Comparison of ENCODE assay signal across 10 cellular contexts in genomic region chr2:43136011-43136799, GRCh38.
A peak's percentile ranks its signal among the peaks of the same experiment; 100 is the strongest.
DNase-seq lines count a peak whose midpoint lies in the region; ATAC-seq and TF ChIP-seq lines count a peak whose summit lies in the region.
"Had no signal": no experiment of that assay in that cellular context is flagged by ENCODE, and none has a peak within 500 bp of the region (broad histone marks: within the 10 kb centered on the region; RNA-seq: fewer than 3 reads in every experiment).

No MANE protein-coding gene starts in this region.

- no peaks in the 10 kb centered on the region for H3K79me2 ChIP-seq in mammary epithelial cell (ENCODE audit: insufficient read depth, low read length)

- ATAC-seq in WTC11 (no peak), left lung (no peak), GM18909 (IDR thresholded peaks at IDR 0.05; ENCODE audit: poor library complexity, unreplicated experiment) (no peak)

- H3K9me3 Mint-ChIP-seq in MCF 10A (ENCODE audit: unreplicated experiment) (no peaks in the 10 kb centered on the region), WTC11 (no peaks in the 10 kb centered on the region), type B pancreatic cell (no peaks in the 10 kb centered on the region)

- BruUV-seq in MCF 10A (replicated peaks; lab: Mats Ljungman, UMichigan) (no TSS peak), mammary epithelial cell (replicated peaks; lab: Mats Ljungman, UMichigan) (no TSS peak)

- H4K20me1 ChIP-seq in mammary epithelial cell (ENCODE audit: insufficient read depth, low read length): no peaks in the 10 kb centered on the region

- DNase-seq in MCF 10A (ENCODE audit: unreplicated experiment) (no peak), mammary epithelial cell (no peak), WTC11 (ENCODE audit: low spot score) (no peak), left lung (peak in 1 of 2 donors; percentile 61), type B pancreatic cell (ENCODE audit: extremely low spot score, unreplicated experiment) (no peak), NK-92 (lab: John Stamatoyannopoulos, UW; ENCODE audit: unreplicated experiment) (no peak), NCI-H1105 treated with DMSO at 0.1 percent for 48 hours (lab: John Stamatoyannopoulos, UW) (no peak)
- DNase-seq: NCI-H2029 treated with DMSO at 0.1 percent for 48 hours had no signal

- H3K4me2 ChIP-seq in mammary epithelial cell (ENCODE audit: insufficient read depth, low read depth, low read length): no peak overlapping the region

- H3K4me3 ChIP-seq in mammary epithelial cell (replicated peaks in 1 of 3; ENCODE audit: insufficient read depth in 1 of 3, low read depth in 2 of 3, low read length in 3 of 3): no peak overlapping the region
- H3K4me3 ChIP-seq in left lung: no peak overlapping the region
- H3K4me3 ChIP-seq: SK-N-MC had no signal

- peaks cover 26% of the 10 kb centered on the region for H3K4me1 Mint-ChIP-seq in MCF 10A (ENCODE audit: insufficient read depth, unreplicated experiment)
- peaks cover 51% of the 10 kb centered on the region for H3K4me1 Mint-ChIP-seq in WTC11
- peaks cover 54% of the 10 kb centered on the region for H3K4me1 Mint-ChIP-seq in type B pancreatic cell (ENCODE audit: unreplicated experiment)

- POLR2A ChIA-PET in MCF 10A (lab: Yijun Ruan, JAX): interaction anchor here (14.4 kb wide), 1 partner anchor 88 kb away, joined by 240 read pairs; the partner anchor contains the start of gene ZFP36L2
- POLR2A ChIA-PET in WTC11 (lab: Charles Lee): interaction anchor here (0.6 kb wide), 1 partner anchor 202 kb away, joined by 3 read pairs; no protein-coding TSS in a partner anchor

- H3K4me1 ChIP-seq in mammary epithelial cell (ENCODE audit: insufficient read depth, low read length) (peaks cover 14% of the 10 kb centered on the region), left lung (peaks cover 12 to 71% of the 10 kb centered on the region in 2 donors)

- H3K36me3 ChIP-seq in mammary epithelial cell (ENCODE audit: insufficient read depth, low read length): no peaks in the 10 kb centered on the region
- H3K36me3 ChIP-seq in left lung: no peaks in the 10 kb centered on the region

- H3K36me3 Mint-ChIP-seq in MCF 10A (ENCODE audit: insufficient read depth, unreplicated experiment) (no peaks in the 10 kb centered on the region), WTC11 (no peaks in the 10 kb centered on the region), type B pancreatic cell (no peaks in the 10 kb centered on the region)

- TF ChIP-seq CTCF in MCF 10A (IDR thresholded peaks at IDR 0.05; ENCODE audit: unreplicated experiment) (no peak), mammary epithelial cell (conservative IDR thresholded peaks at IDR 0.05 in 1 of 2, IDR thresholded peaks at IDR 0.05 in 1 of 2; ENCODE audit: extremely low read depth in 1 of 2, insufficient read depth in 1 of 2, low read depth in 1 of 2, low read length in 2 of 2) (no peak), WTC11 (IDR thresholded peaks at IDR 0.05) (no peak), left lung (IDR thresholded peaks at IDR 0.05) (no peak), type B pancreatic cell (conservative IDR thresholded peaks at IDR 0.05) (no peak)

- H3K27ac Mint-ChIP-seq in MCF 10A (ENCODE audit: low read depth, unreplicated experiment): peak overlapping the region; percentile 21
- no peak overlapping the region for H3K27ac Mint-ChIP-seq in WTC11
- H3K27ac Mint-ChIP-seq in type B pancreatic cell: peak overlapping the region; percentile 18

- no peaks in the 10 kb centered on the region for H3K9me3 ChIP-seq in mammary epithelial cell (replicated peaks; ENCODE audit: insufficient read depth, low read length)
- H3K9me3 ChIP-seq in left lung: no peaks in the 10 kb centered on the region

- in situ Hi-C loops in mammary epithelial cell (cut with MboI; ENCODE audit: low sequenced_read_pairs in 2 of 2): no loop called here

- H3K27me3 ChIP-seq in mammary epithelial cell (ENCODE audit: insufficient read depth, low read length) (no peaks in the 10 kb centered on the region), left lung (no peaks in the 10 kb centered on the region)

- H3K9ac ChIP-seq in mammary epithelial cell (ENCODE audit: insufficient read depth, low read length): no peak overlapping the region

- H3K27me3 Mint-ChIP-seq in MCF 10A (ENCODE audit: insufficient read depth, unreplicated experiment): no peaks in the 10 kb centered on the region
- H3K27me3 Mint-ChIP-seq in WTC11 (ENCODE audit: low read depth): no peaks in the 10 kb centered on the region
- H3K27me3 Mint-ChIP-seq in type B pancreatic cell: no peaks in the 10 kb centered on the region

- intact Hi-C loops in MCF 10A (cut with micrococcal nuclease) (no loop called here), mammary epithelial cell (cut with micrococcal nuclease) (loop anchor here (10.0 kb wide), 1 partner anchor 281 kb away; no protein-coding TSS in a partner anchor), left lung (cut with DNase I) (loop anchor here in 1 of 2 donors (10.0 kb wide), 1 partner anchor 89 kb away; the partner anchor contains the start of gene ZFP36L2)

- H3K27ac ChIP-seq in mammary epithelial cell (ENCODE audit: insufficient read depth, low read depth, low read length) (no peak overlapping the region), left lung (peak overlapping the region; percentile 5 to 96)
- H3K27ac ChIP-seq: SK-N-MC had no signal

- H3K4me3 Mint-ChIP-seq in MCF 10A (ENCODE audit: unreplicated experiment) (no peak overlapping the region), WTC11 (no peak overlapping the region), type B pancreatic cell (no peak overlapping the region)

- WGBS in mammary epithelial cell (ENCODE audit: low coverage, missing lambda C conversion rate): 63% methylated on average over 9 of the region's 11 CpGs

- dilution Hi-C loops in mammary epithelial cell (cut with HindIII; ENCODE audit: low sequenced_read_pairs): no loop called here

- H2AFZ ChIP-seq in mammary epithelial cell (ENCODE audit: low read depth, low read length): no peak overlapping the region

- CTCF ChIA-PET in MCF 10A (lab: Yijun Ruan, JAX) (interaction anchor here (0.6 to 1.5 kb wide), 3 partner anchors 93 to 171 kb away, joined by 3 to 4 read pairs (median 3); no protein-coding TSS in a partner anchor), mammary epithelial cell (lab: Charles Lee; ENCODE audit: low non-redundant PET) (no interaction called here), WTC11 (lab: Charles Lee) (interaction anchor here (0.5 to 5.3 kb wide), 9 partner anchors 9 to 661 kb away, joined by 3 to 31 read pairs (median 3); partner anchors contain the start of gene ZFP36L2)

TF ChIP-seq in WTC11, 78 proteins besides CTCF, POLR2A, EP300 and RAD21:
- TF ChIP-seq ZNF121 (CRISPR knock-in tag; IDR thresholded peaks at IDR 0.05) (0 out of 2 replicates have a peak, but pooled peaks have one; percentile 32), CREM (CRISPR knock-in tag; IDR thresholded peaks at IDR 0.05) (no peak)
TF ChIP-seq in WTC11: peak in this region for 1.
